ENCODE assay signal across 8 cellular contexts in genomic region chr17:77125432-77125901, GRCh38. TPM values are rescaled to one million over a fixed set of nuclear protein-coding genes. Genes with fewer than 3 reads are reported as not detected.
A peak's percentile ranks its signal among the peaks of the same experiment; 100 is the strongest.
DNase-seq lines count a peak whose midpoint lies in the region; ATAC-seq, FAIRE-seq and TF ChIP-seq lines count a peak whose summit lies in the region.

No MANE protein-coding gene starts in this region.

- TF ChIP-seq CTCF in fibroblast of villous mesenchyme (IDR thresholded peaks at IDR 0.05; ENCODE audit: insufficient read depth, low read depth, low read length) (no peak), spleen (IDR thresholded peaks at IDR 0.05 in 8 of 11, conservative IDR thresholded peaks at IDR 0.05 in 3 of 11) (no peak), D721Med (IDR thresholded peaks at IDR 0.05; ENCODE audit: insufficient read depth, missing control alignments) (no peak)

- no peaks in the 10 kb centered on the region for H3K36me3 ChIP-seq in spleen

- intact Hi-C loops in spleen (cut with DNase I; ENCODE audit: low total_unique reads) = no loop called here

- H3K4me3 ChIP-seq in fibroblast of villous mesenchyme (ENCODE audit: low read depth, low read length) = no peak overlapping the region
- no peak overlapping the region for H3K4me3 ChIP-seq in spleen

- no peak for FAIRE-seq in D721Med (lab: Jason Lieb, UNC)

- H3K4me1 ChIP-seq in spleen = peaks cover 3 to 74% (median 31%) of the 10 kb centered on the region in 6 donors

- DNase-seq in NCI-H1417 (lab: John Stamatoyannopoulos, UW) (peak in 2 of 3 experiments; percentile 6 to 18), NCI-H1417 treated with DMSO at 0.1 percent for 48 hours (lab: John Stamatoyannopoulos, UW) (no peak), SW480 (ENCODE audit: low spot score) (peak; percentile 96), fibroblast of villous mesenchyme (ENCODE audit: low read depth) (peak; percentile 72), spleen (no peak), D721Med (ENCODE audit: insufficient read length, low spot score) (no peak)
- DNase-seq in stimulated activated CD8-positive, alpha-beta memory T cell treated with anti-CD3 and anti-CD28 coated beads, Interleukin-4, amount 100 ng/mL, for 48 hours = no peak

- H3K9me3 ChIP-seq in spleen = no peaks in the 10 kb centered on the region

- WGBS in spleen, 5 donors = 65 to 71% (median 67%) methylated on average over 8 of the region's 8 CpGs

- no peaks in the 10 kb centered on the region for H3K27me3 ChIP-seq in spleen (replicated peaks in 1 of 7)

- peak overlapping the region in 5 of 8 donors; percentile 26 to 90 (median 49) for H3K27ac ChIP-seq in spleen

- no peak for ATAC-seq in HG03571 (IDR thresholded peaks at IDR 0.05; ENCODE audit: unreplicated experiment)

- no peak for TF ChIP-seq POLR2A in spleen (IDR thresholded peaks at IDR 0.05)

RNA-seq across cellular contexts. Expression of gene SEC14L1, which starts 15.3 kb away (rescaled TPM):
- total RNA-seq in fibroblast of villous mesenchyme (51.2 and 101 TPM in 2 replicates), spleen (100 to 1,000 TPM; 152 to 202 (median 182) TPM)
- 10 to 100 TPM; 14.5 to 37.6 (median 18.0) TPM for polyA plus RNA-seq in spleen

Comparison
In these comparisons a context has a peak if more than half of its experiments do, and no peak if none do; other contexts are left out.
1. DNase-seq: peak in NCI-H1417 (2 of 3), SW480 (single experiment) and fibroblast of villous mesenchyme (single experiment); none in NCI-H1417 treated with DMSO at 0.1 percent for 48 hours (single experiment), spleen (single experiment), stimulated activated CD8-positive, alpha-beta memory T cell treated with anti-CD3 and anti-CD28 coated beads, Interleukin-4, amount 100 ng/mL, for 48 hours (single experiment) and D721Med (single experiment).